ENCODE assay signal across 8 cellular contexts in genomic region chr1:200620273-200621131, GRCh38. TPM values are rescaled to one million over a fixed set of nuclear protein-coding genes. Genes with fewer than 3 reads are reported as not detected.
DNase-seq lines count a peak whose midpoint lies in the region; ATAC-seq and TF ChIP-seq lines count a peak whose summit lies in the region.

Gene KIF14, minus strand, starts transcription at chr1:200620751. Its CDS starts 2,028 bp downstream, at chr1:200618723.

- POLR2A ChIA-PET in PC-3 (lab: Charles Lee; ENCODE audit: unreplicated experiment) = interaction anchor here (1.0 kb wide), 1 partner anchor 276 kb away, joined by 4 read pairs; no protein-coding TSS in a partner anchor

- H3K4me2 ChIP-seq in PC-3 (ENCODE audit: low read length) = peak within 1 kb of the TSS; percentile 85

- no peaks in the 10 kb centered on the region for H4K20me1 ChIP-seq in PC-3 (ENCODE audit: low read length)

- CTCF ChIA-PET in PC-3 (lab: Charles Lee) = interaction anchor here (1.0 to 2.5 kb wide), 3 partner anchors 49 to 61 kb away, joined by 3 to 21 read pairs (median 19); partner anchors contain the start of gene DDX59

- H3K9me2 ChIP-seq in PC-3 (replicated peaks; ENCODE audit: low read length) = no peaks in the 10 kb centered on the region

- peaks cover 9% of the 10 kb centered on the region for H3K4me1 ChIP-seq in PC-3 (ENCODE audit: insufficient read depth, low read length)

- H3K36me3 ChIP-seq in PC-3 (ENCODE audit: low read depth, low read length) = peaks cover 23% of the 10 kb centered on the region

- H3K4me3 ChIP-seq in Jurkat, Clone E6-1 (ENCODE audit: low read length) = peak within 1 kb of the TSS; percentile 85
- H3K4me3 ChIP-seq in PC-3 (ENCODE audit: low read length) = peak within 1 kb of the TSS; percentile 82

- H3K9ac ChIP-seq in PC-3 (ENCODE audit: low read length) = peak within 1 kb of the TSS; percentile 88

- H2AFZ ChIP-seq in PC-3 (ENCODE audit: low read length) = peak within 1 kb of the TSS; percentile 86

- no peak for TF ChIP-seq CTCF in PC-3 (conservative IDR thresholded peaks at IDR 0.05; ENCODE audit: low read depth, low read length)

- no peaks in the 10 kb centered on the region for H3K27me3 ChIP-seq in PC-3 (ENCODE audit: low read length)

- no peaks in the 10 kb centered on the region for H3K9me3 ChIP-seq in PC-3 (ENCODE audit: low read length)

- intact Hi-C loops in PC-3 (cut with micrococcal nuclease) = loop anchor here (1.0 to 5.0 kb wide), 6 partner anchors 49 to 492 kb away; partner anchors contain the start of genes CACNA1S and DDX59

- DNase-seq in DMS53 (lab: John Stamatoyannopoulos, UW) (peak; percentile 98), PC-3 (peak; percentile 98), activated T-cell treated with anti-CD3 and anti-CD28 coated beads for 4 hours (peak; percentile 86), myocyte (ENCODE audit: low read depth) (peak; percentile 95)
- peak; percentile 91 for DNase-seq in Jurkat, Clone E6-1 (ENCODE audit: low read depth, low spot score)
- peak; percentile 82 to 92 for DNase-seq in stimulated activated CD8-positive, alpha-beta memory T cell treated with anti-CD3 and anti-CD28 coated beads, Interleukin-7, amount 100 ng/mL, for 48 hours (ENCODE audit: extremely low read depth in 1 of 2, low read depth in 1 of 2)

- H3K27ac ChIP-seq in PC-3 (ENCODE audit: low read length) = peak within 1 kb of the TSS; percentile 74

- H3K79me2 ChIP-seq in PC-3 (ENCODE audit: low read length) = peaks cover 38% of the 10 kb centered on the region

- ATAC-seq in GM21717 (IDR thresholded peaks at IDR 0.05; ENCODE audit: unreplicated experiment) = peak; percentile 93
- peak; percentile 97 for ATAC-seq in PC-3
- ATAC-seq in esophagus mucosa = peak; percentile 98

- no peaks in the 10 kb centered on the region for H3F3A ChIP-seq in PC-3 (ENCODE audit: low read length, unreplicated experiment)

- BruUV-seq in PC-3 (replicated peaks; lab: Mats Ljungman, UMichigan) = TSS peak; percentile 75

RNA-seq across cellular contexts. Expression of gene KIF14, which starts in this region (rescaled TPM):
- 24.2 TPM for polyA plus RNA-seq in Jurkat, Clone E6-1 (2012; ENCODE audit: insufficient read depth, insufficient read length)
- 23.6 and 23.7 TPM in 2 replicates for total RNA-seq in PC-3 (2014; rRNA removed)
- total RNA-seq in esophagus mucosa = 3.1 TPM
- total RNA-seq in myocyte = 0.19 and 0.36 TPM in 2 replicates
- 0.03 TPM for polyA plus RNA-seq in myocyte (2012)

Comparison
In these comparisons a context has a peak if more than half of its experiments do, and no peak if none do; other contexts are left out.
1. Peak in every context shown above with its lines: DNase-seq, ATAC-seq, H3K4me3 ChIP-seq and H3K27ac ChIP-seq.
2. Peak in DNase-seq in myocyte; RNA of the gene not detected or under 1 TPM.